Comparison of ENCODE assay signal across 3 cellular contexts in genomic region chr21:15057290-15057689, GRCh38.
TF ChIP-seq lines count a peak whose summit lies in the region.

No MANE protein-coding gene starts in this region.

TF ChIP-seq in HCT116, 20 proteins besides CTCF, POLR2A, EP300 and RAD21 (continued from another document):
- TF ChIP-seq CBX3 (IDR thresholded peaks at IDR 0.05; ENCODE audit: low read depth) (no peak), ZFX (IDR thresholded peaks at IDR 0.05) (no peak), SRF (IDR thresholded peaks at IDR 0.05; ENCODE audit: low read depth) (no peak), ZNF274 (IDR thresholded peaks at IDR 0.05; ENCODE audit: low read depth, low read length) (no peak), TCF7L2 (IDR thresholded peaks at IDR 0.05; ENCODE audit: borderline replicate concordance, extremely low read depth, insufficient read depth, insufficient read length) (no peak), CEBPB (IDR thresholded peaks at IDR 0.05; ENCODE audit: low read depth) (no peak), ZBTB33 (IDR thresholded peaks at IDR 0.05; ENCODE audit: extremely low read depth, insufficient replicate concordance, low read length) (no peak), FOSL1 (IDR thresholded peaks at IDR 0.05; ENCODE audit: low read depth) (no peak), SP1 (IDR thresholded peaks at IDR 0.05; ENCODE audit: low read depth) (no peak), MAX (IDR thresholded peaks at IDR 0.05) (no peak), ATF3 (IDR thresholded peaks at IDR 0.05) (no peak), EZH2phosphoT487 (IDR thresholded peaks at IDR 0.05; ENCODE audit: borderline replicate concordance) (no peak), EZH2 (IDR thresholded peaks at IDR 0.05) (no peak)

TF ChIP-seq in GM12878, 131 proteins besides CTCF, POLR2A, EP300 and RAD21 (continued from another document):
- TF ChIP-seq MYC (IDR thresholded peaks at IDR 0.05; ENCODE audit: insufficient read depth, insufficient read length, insufficient replicate concordance, low read length, severe bottlenecking) = no peak

TF ChIP-seq in SK-N-SH treated with all-trans-retinoic acid at 6 μM for 48 hours, 23 proteins besides CTCF, POLR2A, EP300 and RAD21 (continued from another document):
- no peak for TF ChIP-seq CREB5 (CRISPR knock-in tag; IDR thresholded peaks at IDR 0.05; ENCODE audit: low read depth)
- no peak for TF ChIP-seq CSDC2 (CRISPR knock-in tag; IDR thresholded peaks at IDR 0.05)
- TF ChIP-seq ZFP3 (CRISPR knock-in tag; IDR thresholded peaks at IDR 0.05) = no peak
- no peak for TF ChIP-seq RARB (CRISPR knock-in tag; IDR thresholded peaks at IDR 0.05)
- TF ChIP-seq ZNF70 (CRISPR knock-in tag; IDR thresholded peaks at IDR 0.05) = no peak
- no peak for TF ChIP-seq ZFP30 (CRISPR knock-in tag; IDR thresholded peaks at IDR 0.05)
- no peak for TF ChIP-seq CSRNP3 (CRISPR knock-in tag; IDR thresholded peaks at IDR 0.05)
- no peak for TF ChIP-seq PPARA (CRISPR knock-in tag; IDR thresholded peaks at IDR 0.05; ENCODE audit: borderline replicate concordance)
- no peak for TF ChIP-seq ZNF8 (CRISPR knock-in tag; IDR thresholded peaks at IDR 0.05)
